8 cellular contexts compared by ENCODE assay signal in the genomic region with DNA sequence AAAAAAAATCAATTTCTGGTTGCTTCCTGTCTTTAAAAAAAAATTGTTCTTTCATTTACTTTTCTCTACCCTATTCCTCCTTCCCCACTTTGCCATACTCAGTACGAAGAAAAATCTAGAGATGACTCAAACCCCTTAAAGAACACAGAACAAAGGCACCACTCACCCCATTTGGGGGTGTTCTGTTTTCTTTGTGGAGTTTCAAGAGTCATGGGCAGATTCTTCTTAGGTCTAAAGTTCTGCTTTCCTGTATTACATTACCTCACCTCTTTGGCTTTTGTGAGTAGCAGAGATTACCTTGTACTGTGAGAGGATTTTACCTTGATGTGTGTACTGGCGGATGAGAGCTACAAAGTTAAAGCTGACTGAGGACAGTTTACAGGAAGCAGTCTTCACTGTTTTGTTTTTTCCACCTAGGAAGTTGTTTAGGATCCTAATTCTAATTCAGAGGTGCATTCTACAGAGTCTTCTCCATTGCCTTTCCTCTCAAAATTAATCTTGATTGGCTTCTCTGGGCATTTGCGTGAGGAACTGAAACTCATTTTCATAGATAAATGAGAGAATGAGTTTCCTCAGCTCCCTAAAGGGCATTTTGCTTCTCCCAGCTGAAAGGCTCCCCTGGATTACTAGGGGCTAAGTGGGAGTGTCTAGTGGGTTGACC. TPM values are rescaled to one million over a fixed set of nuclear protein-coding genes. Genes with fewer than 3 reads are reported as not detected.
A peak's percentile ranks its signal among the peaks of the same experiment; 100 is the strongest.
DNase-seq lines count a peak whose midpoint lies in the region; ATAC-seq and TF ChIP-seq lines count a peak whose summit lies in the region.

No MANE protein-coding gene starts in this region.

- no peaks in the 10 kb centered on the region for H3K27me3 ChIP-seq in GM06990 (replicated peaks; ENCODE audit: control insufficient read depth, insufficient read depth, low read length)

- H3K4me3 ChIP-seq in GM06990 (replicated peaks; ENCODE audit: low read depth, low read length): no peak overlapping the region

- H3K36me3 ChIP-seq in GM06990 (ENCODE audit: control insufficient read depth, insufficient read depth, low read length): no peaks in the 10 kb centered on the region

- DNase-seq in GM06990 (ENCODE audit: extremely low read depth, insufficient read length): peak; percentile 68
- DNase-seq in dermis blood vessel endothelial cell: peak; percentile 21
- DNase-seq in GDM1 (lab: John Stamatoyannopoulos, UW): no peak
- DNase-seq in Kasumi-1 (lab: John Stamatoyannopoulos, UW): no peak
- no peak for DNase-seq in central memory CD4-positive, alpha-beta T cell
- DNase-seq in NCI-H1417 treated with DMSO at 0.1 percent for 48 hours (lab: John Stamatoyannopoulos, UW): no peak

- TF ChIP-seq CTCF in GM06990 (IDR thresholded peaks at IDR 0.05; ENCODE audit: insufficient read depth, low read length, poor library complexity, severe bottlenecking): no peak

- peak; percentile 92 for ATAC-seq in GM21360 (IDR thresholded peaks at IDR 0.05; ENCODE audit: unreplicated experiment)
- peak; percentile 86 for ATAC-seq in HG03442 (IDR thresholded peaks at IDR 0.05; ENCODE audit: unreplicated experiment)

RNA-seq across cellular contexts. Expression of gene AVL9, which starts 20.7 kb away (rescaled TPM):
- 49.0 and 81.9 TPM in 2 replicates for total RNA-seq in dermis blood vessel endothelial cell

RNA-seq across cellular contexts. Expression of gene LSM5, which starts 25.8 kb away (rescaled TPM):
- total RNA-seq in dermis blood vessel endothelial cell: 22.0 and 30.2 TPM in 2 replicates

Comparison
In these comparisons a context has a peak if more than half of its experiments do, and no peak if none do; other contexts are left out.
1. DNase-seq: peak in GM06990 (single experiment) and dermis blood vessel endothelial cell (single experiment); none in GDM1 (single experiment), Kasumi-1 (0 of 2), central memory CD4-positive, alpha-beta T cell (single experiment) and NCI-H1417 treated with DMSO at 0.1 percent for 48 hours (single experiment).